ENCODE assay signal across 30 cellular contexts in the genomic region with DNA sequence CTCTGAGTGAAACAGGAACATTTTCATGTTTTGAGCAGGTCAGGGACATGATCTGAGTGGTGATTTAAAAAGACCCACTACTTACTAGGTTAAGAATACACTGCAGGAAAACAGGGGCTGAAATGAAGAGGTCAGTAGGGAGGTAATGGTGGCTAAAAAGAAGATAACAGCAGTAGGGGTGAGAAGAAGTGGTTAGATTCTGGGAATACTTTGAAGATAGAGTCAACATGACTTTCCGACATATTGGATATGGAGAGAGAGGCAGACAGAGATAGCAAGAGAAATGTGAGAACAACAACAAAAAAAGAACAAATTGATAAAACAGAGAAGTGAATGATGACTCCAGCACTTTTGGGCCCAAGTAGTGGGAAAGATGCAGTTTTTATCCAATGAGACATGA.
"Had no signal": no experiment of that assay in that cellular context is flagged by ENCODE, and none has a peak within 500 bp of the region (broad histone marks: within the 10 kb centered on the region; RNA-seq: fewer than 3 reads in every experiment).

No MANE protein-coding gene starts in this region.

- H3K36me3 ChIP-seq: left lung, lower lobe of right lung, pancreas, prostate gland, stomach, thyroid gland, transverse colon, upper lobe of left lung, vagina had no signal

- H3K9me3 ChIP-seq: left lung, lower lobe of right lung, pancreas, prostate gland, stomach, testis, thyroid gland, transverse colon, upper lobe of left lung, vagina had no signal

- ATAC-seq: lower lobe of right lung; natural killer cell; right cardiac atrium; sciatic nerve; stimulated activated naive B cell treated with anti-CD40 and anti-IgM and Interleukin-4, amounts not matched to agents 10 μg/mL and 1 μg/mL and 100 μg/mL, for 72 hours; stimulated activated naive CD8-positive, alpha-beta T cell treated with anti-CD3 and anti-CD28 coated beads, Interleukin-15, Interleukin-2, amounts not matched to agents 100 U/mL and 50 U/mL, for 24 hours had no signal

- H3K4me3 ChIP-seq: left lung, lower lobe of right lung, pancreas, prostate gland, skin epidermis, stomach, testis, thyroid gland, transverse colon, upper lobe of left lung, vagina had no signal

- DNase-seq: hypothalamus; immature natural killer cell; kidney; left colon; left lung; lower lobe of right lung; mammary epithelial cell; mesenchymal stem cell; naive B cell; natural killer cell; nephron progenitor cell; pancreas; posterior cingulate gyrus; retina; right cardiac atrium; stimulated activated CD4-positive, alpha-beta T cell treated with anti-CD3 and anti-CD28 coated beads, Interleukin-12 subunit alpha, Interleukin-12 subunit beta, amount 100 ng/mL, for 4 hours; stimulated activated CD4-positive, alpha-beta T cell treated with anti-CD3 and anti-CD28 coated beads, Interleukin-15, amount 100 ng/mL, for 24 hours; stimulated activated CD4-positive, alpha-beta T cell treated with anti-CD3 and anti-CD28 coated beads, Interleukin-2, amount 100 ng/mL, for 24 hours; stimulated activated CD4-positive, alpha-beta T cell treated with anti-CD3 and anti-CD28 coated beads, Interleukin-4, amount 100 ng/mL, for 1 hour; stimulated activated naive B cell treated with anti-CD40 and anti-IgM and Interleukin-4, amounts not matched to agents 10 μg/mL and 1 μg/mL and 100 μg/mL, for 72 hours; stimulated activated naive CD8-positive, alpha-beta T cell treated with anti-CD3 and anti-CD28 coated beads, Interleukin-15, Interleukin-2, amounts not matched to agents 100 U/mL and 50 U/mL, for 24 hours; stomach; testis; thyroid gland; transverse colon; upper lobe of left lung had no signal

- H3K4me1 ChIP-seq: left lung, lower lobe of right lung, pancreas, prostate gland, stomach, testis, thyroid gland, upper lobe of left lung, vagina had no signal

- H3K27me3 ChIP-seq: left lung, testis, thyroid gland, transverse colon, upper lobe of left lung, vagina had no signal

- H3K27ac ChIP-seq: left lung, lower lobe of right lung, pancreas, prostate gland, skin epidermis, stomach, testis, thyroid gland, transverse colon, upper lobe of left lung, vagina had no signal
